8 cellular contexts compared by ENCODE assay signal in genomic region chr7:100476108-100476780, GRCh38. TPM values are rescaled to one million over a fixed set of nuclear protein-coding genes. Genes with fewer than 3 reads are reported as not detected.
A peak's percentile ranks its signal among the peaks of the same experiment; 100 is the strongest.
DNase-seq lines count a peak whose midpoint lies in the region; FAIRE-seq and TF ChIP-seq lines count a peak whose summit lies in the region.

No MANE protein-coding gene starts in this region.

- H3K27ac ChIP-seq in dorsolateral prefrontal cortex = peak overlapping the region in 41 of 59 donors; percentile 2 to 95 (median 58)

- H3K27ac Mint-ChIP-seq in neural crest cell (ENCODE audit: unreplicated experiment) = peak overlapping the region; percentile 96

- TF ChIP-seq CTCF in NB4 (IDR thresholded peaks at IDR 0.05; ENCODE audit: low read depth, low read length) = no peak
- no peak for TF ChIP-seq CTCF in dorsolateral prefrontal cortex (IDR thresholded peaks at IDR 0.05 in 54 of 56, conservative IDR thresholded peaks at IDR 0.05 in 2 of 56; ENCODE audit: low read depth in 1 of 56, partially characterized antibody in 56 of 56)
- no peak for TF ChIP-seq CTCF in neural crest cell (conservative IDR thresholded peaks at IDR 0.05)

- H3K9me3 Mint-ChIP-seq in neural crest cell = no peaks in the 10 kb centered on the region

- peak overlapping the region; percentile 98 for H3K4me3 ChIP-seq in NB4 (ENCODE audit: low read depth, low read length)
- peak overlapping the region in 49 of 59 donors; percentile 2 to 100 (median 95) for H3K4me3 ChIP-seq in dorsolateral prefrontal cortex

- intact Hi-C loops in dorsolateral prefrontal cortex (cut with DNase I) = loop anchor here in 1 of 2 donors (5.0 kb wide), 2 partner anchors 61 to 201 kb away; partner anchors contain the start of gene AGFG2

- peak overlapping the region; percentile 88 for H3K4me3 Mint-ChIP-seq in neural crest cell

- H3K36me3 Mint-ChIP-seq in neural crest cell (ENCODE audit: low read depth) = no peaks in the 10 kb centered on the region

- no peak for TF ChIP-seq POLR2A in NB4 (IDR thresholded peaks at IDR 0.05; ENCODE audit: extremely low read depth, insufficient read length)

- H3K27me3 ChIP-seq in dorsolateral prefrontal cortex = no peaks in the 10 kb centered on the region

- peaks cover 29% of the 10 kb centered on the region for H3K4me1 Mint-ChIP-seq in neural crest cell

- H3K27me3 Mint-ChIP-seq in neural crest cell (ENCODE audit: low read depth) = no peaks in the 10 kb centered on the region

- DNase-seq in CD1c-positive myeloid dendritic cell (ENCODE audit: extremely low spot score) (peak; percentile 16), NB4 (ENCODE audit: low read depth) (peak; percentile 53), dorsolateral prefrontal cortex (no peak), neural crest cell (ENCODE audit: low read depth, low spot score) (no peak), NCI-H345 (lab: John Stamatoyannopoulos, UW) (no peak), H4 (ENCODE audit: low spot score) (no peak), NCI-H524 (lab: John Stamatoyannopoulos, UW) (no peak), HTR-8/SVneo (ENCODE audit: insufficient read length, low spot score) (no peak)

- no peak for FAIRE-seq in HTR-8/SVneo (lab: Jason Lieb, UNC)

RNA-seq across cellular contexts. Expression of gene TSC22D4, which starts 2.8 kb away (rescaled TPM):
- 100 to 1,000 TPM; 142 to 595 (median 270) TPM for total RNA-seq in dorsolateral prefrontal cortex
- total RNA-seq in neural crest cell = 28.8 and 32.8 TPM in 2 replicates
- total RNA-seq in H4 (2014; rRNA removed; shearing (Covaris generic)) = 19.4 and 28.2 TPM in 2 replicates

RNA-seq across cellular contexts. Expression of gene NYAP1, which starts 7.5 kb away (rescaled TPM):
- 10 to 100 TPM; 19.9 to 89.5 (median 61.4) TPM for total RNA-seq in dorsolateral prefrontal cortex
- total RNA-seq in neural crest cell = 4.8 and 5.2 TPM in 2 replicates
- not detected in 2 replicates for total RNA-seq in H4 (2014; rRNA removed; shearing (Covaris generic))

RNA-seq across cellular contexts. Expression of gene SPACDR, which starts 12.2 kb away (rescaled TPM):
- 10 to 100 TPM in 34 of 120 experiments, 1 to 10 TPM in 85, not detected in 1; 1.4 to 43.4 (median 7.0) TPM for total RNA-seq in dorsolateral prefrontal cortex
- 1.0 and 1.4 TPM in 2 replicates for total RNA-seq in neural crest cell
- total RNA-seq in H4 (2014; rRNA removed; shearing (Covaris generic)) = 0.84 and 1.0 TPM in 2 replicates

RNA-seq across cellular contexts. Expression of gene PPP1R35, which starts 39.9 kb away (rescaled TPM):
- total RNA-seq in dorsolateral prefrontal cortex (10 to 100 TPM in 117 of 120 experiments, 1 to 10 TPM in 3; 6.8 to 26.4 (median 17.4) TPM), neural crest cell (39.5 and 42.1 TPM in 2 replicates)
- 22.6 and 31.5 TPM in 2 replicates for total RNA-seq in H4 (2014; rRNA removed; shearing (Covaris generic))

RNA-seq across cellular contexts. Expression of gene MEPCE, which starts 46.6 kb away (rescaled TPM):
- total RNA-seq in dorsolateral prefrontal cortex = 10 to 100 TPM; 29.2 to 57.4 (median 39.6) TPM
- total RNA-seq in neural crest cell = 46.9 and 49.8 TPM in 2 replicates
- total RNA-seq in H4 (2014; rRNA removed; shearing (Covaris generic)) = 25.8 and 28.5 TPM in 2 replicates

Comparison
In these comparisons a context has a peak if more than half of its experiments do, and no peak if none do; other contexts are left out.
1. DNase-seq: peak in CD1c-positive myeloid dendritic cell (single experiment) and NB4 (single experiment); none in dorsolateral prefrontal cortex (0 of 10), neural crest cell (single experiment), NCI-H345 (single experiment), H4 (single experiment), NCI-H524 (0 of 2) and HTR-8/SVneo (single experiment).